Comparison of ENCODE assay signal across 14 cellular contexts in genomic region chr12:75878382-75878720, GRCh38.
DNase-seq lines count a peak whose midpoint lies in the region; ATAC-seq, FAIRE-seq and TF ChIP-seq lines count a peak whose summit lies in the region.
"Had no signal": no experiment of that assay in that cellular context is flagged by ENCODE, and none has a peak within 500 bp of the region (broad histone marks: within the 10 kb centered on the region; RNA-seq: fewer than 3 reads in every experiment).

No MANE protein-coding gene starts in this region.

- peaks cover 4% of the 10 kb centered on the region for H3K9me1 ChIP-seq in IMR-90 (ENCODE audit: insufficient read depth, low read length)

- H3K27ac ChIP-seq in IMR-90 (ENCODE audit: insufficient read depth, low read length), result peak overlapping the region; percentile 95
- H3K27ac ChIP-seq: PC-9 had no signal

- peak overlapping the region; percentile 81 for H3K4ac ChIP-seq in IMR-90 (ENCODE audit: low read depth, low read length)

- ATAC-seq in IMR-90 (ENCODE audit: low read depth) (peak; percentile 60), sciatic nerve (peak; percentile 80), HG03439 (IDR thresholded peaks at IDR 0.05; ENCODE audit: unreplicated experiment) (no peak), HG03108 (IDR thresholded peaks at IDR 0.05; ENCODE audit: unreplicated experiment) (no peak)
- ATAC-seq: natural killer cell treated with Interleukin-12 subunit alpha and Interleukin-12 subunit beta and Interleukin-15 and Interleukin-18, amount 100 ng/mL, for 72 hours had no signal

- peak overlapping the region; percentile 72 for H4K91ac ChIP-seq in IMR-90 (ENCODE audit: insufficient read depth, low read depth, low read length)

- peak overlapping the region; percentile 74; the same call in 1 of the 2 replicates for H3K9ac ChIP-seq in IMR-90 (ENCODE audit: low read depth, low read length)

- no TSS peak for BruUV-seq in IMR-90 (replicated peaks; lab: Mats Ljungman, UMichigan)

- 0 out of 2 replicates have a peak, but pooled peaks have one; percentile 7 for TF ChIP-seq RAD21 in IMR-90 (IDR thresholded peaks at IDR 0.05; ENCODE audit: low read length)

- peak overlapping the region; percentile 52 to 80 for H4K8ac ChIP-seq in IMR-90 (ENCODE audit: low read depth in 2 of 2, low read length in 2 of 2)

- TF ChIP-seq POLR2A in IMR-90 (IDR thresholded peaks at IDR 0.05; ENCODE audit: low read depth, low read length), result no peak

- peak overlapping the region; percentile 71 for H2BK5ac ChIP-seq in IMR-90 (ENCODE audit: low read depth, low read length, poor library complexity, severe bottlenecking)

- H3K79me1 ChIP-seq in IMR-90 (ENCODE audit: low read depth in 1 of 2, low read length in 2 of 2), result no peaks in the 10 kb centered on the region

- in situ Hi-C loops in IMR-90 (cut with MboI; ENCODE audit: low sequenced_read_pairs), result no loop called here

- peak overlapping the region; percentile 87 for H3K18ac ChIP-seq in IMR-90 (ENCODE audit: low read depth, low read length)

- no peaks in the 10 kb centered on the region for H4K20me1 ChIP-seq in IMR-90 (ENCODE audit: insufficient read depth, low read length)

- peaks cover 7% of the 10 kb centered on the region for H3K4me1 ChIP-seq in IMR-90 (ENCODE audit: control insufficient read depth, insufficient read depth, low read length)

- no peaks in the 10 kb centered on the region for H3K27me3 ChIP-seq in IMR-90 (ENCODE audit: control insufficient read depth, insufficient read depth, low read length)
- H3K27me3 ChIP-seq in bronchial epithelial cell (ENCODE audit: control insufficient read depth, insufficient read depth, low read length), result no peaks in the 10 kb centered on the region

- DNase-seq in IMR-90 (peak; percentile 93), bronchial epithelial cell (ENCODE audit: low read depth) (peak; percentile 94), kidney glomerular epithelial cell (lab: John Stamatoyannopoulos, UW) (peak; percentile 8), sciatic nerve (ENCODE audit: low spot score) (no peak), NCI-H2171 (lab: John Stamatoyannopoulos, UW) (no peak), NCI-H510A (lab: John Stamatoyannopoulos, UW) (no peak)
- DNase-seq: activated naive CD4-positive, alpha-beta T cell treated with Interleukin-2 at 50 U/mL for 16 hours; CD4-positive, alpha-beta T cell; Kasumi-1; PC-9; stimulated activated naive CD4-positive, alpha-beta T cell had no signal

- H2BK120ac ChIP-seq in IMR-90 (ENCODE audit: low read depth, low read length), result peak overlapping the region; percentile 99

- FAIRE-seq in bronchial epithelial cell (lab: Jason Lieb, UNC), result no peak

- peak overlapping the region; percentile 91 for H2BK15ac ChIP-seq in IMR-90 (ENCODE audit: low read depth, low read length)

- H2AK9ac ChIP-seq in IMR-90 (replicated peaks; ENCODE audit: low read depth, low read length, poor library complexity), result no peak overlapping the region

- H2BK20ac ChIP-seq in IMR-90 (ENCODE audit: low read depth, low read length), result peak overlapping the region; percentile 76

- peak overlapping the region; percentile 64 for H3K23ac ChIP-seq in IMR-90 (ENCODE audit: low read depth, low read length)

- 29% methylated on average over 1 of the region's 5 CpGs; no CpG with 5 or more reads in 1 of the 2 experiments for WGBS in IMR-90 (ENCODE audit: extremely low coverage in 2 of 2, insufficient read length in 1 of 2), 2 experiments

- H2AFZ ChIP-seq in IMR-90 (replicated peaks; ENCODE audit: low read length, poor library complexity), result peak overlapping the region; percentile 79
- H2AFZ ChIP-seq: PC-9 had no signal

- intact Hi-C loops in IMR-90 (cut with micrococcal nuclease) (loop anchor here (5.0 to 10.0 kb wide), 2 partner anchors 99 to 124 kb away; no protein-coding TSS in a partner anchor), sciatic nerve (cut with DNase I) (no loop called here)

- dilution Hi-C loops in IMR-90 (cut with HindIII; ENCODE audit: low sequenced_read_pairs, unreplicated experiment), result no loop called here

- TF ChIP-seq CTCF in IMR-90 (conservative IDR thresholded peaks at IDR 0.05; ENCODE audit: low read depth, low read length), result no peak
- no peak for TF ChIP-seq CTCF in bronchial epithelial cell (IDR thresholded peaks at IDR 0.05; ENCODE audit: insufficient read depth, low read length, severe bottlenecking)

- H3K9me3 ChIP-seq in IMR-90 (ENCODE audit: control insufficient read depth, insufficient read depth, low read length), result no peaks in the 10 kb centered on the region

- H4K5ac ChIP-seq in IMR-90 (ENCODE audit: low read depth, low read length), result peak overlapping the region; percentile 70; the same call in 1 of the 2 replicates

- CTCF ChIA-PET in IMR-90 (lab: Yijun Ruan, JAX), result interaction anchor here (1.5 kb wide), 1 partner anchor 12 kb away, joined by 3 read pairs; no protein-coding TSS in a partner anchor

- no peak overlapping the region for H3K4me3 ChIP-seq in IMR-90 (ENCODE audit: insufficient read depth, low read depth, low read length)
- H3K4me3 ChIP-seq in bronchial epithelial cell (ENCODE audit: low read depth, low read length), result no peak overlapping the region
- H3K4me3 ChIP-seq: PC-9 had no signal

- H3K36me3 ChIP-seq in IMR-90 (ENCODE audit: control insufficient read depth, insufficient read depth, low read length) (no peaks in the 10 kb centered on the region), bronchial epithelial cell (ENCODE audit: control insufficient read depth, insufficient read depth, low read length) (no peaks in the 10 kb centered on the region)

- POLR2A ChIA-PET in IMR-90 (lab: Charles Lee; ENCODE audit: unreplicated experiment), result interaction anchor here (0.6 to 0.7 kb wide), 2 partner anchors 52 to 144 kb away, joined by 3 read pairs; no protein-coding TSS in a partner anchor

- H3K14ac ChIP-seq in IMR-90 (replicated peaks; ENCODE audit: low read depth, low read length), result peak overlapping the region; percentile 78

- peak overlapping the region; percentile 63 for H3K4me2 ChIP-seq in IMR-90 (ENCODE audit: low read depth, low read length)
- H3K4me2 ChIP-seq: PC-9 had no signal

- H2AK5ac ChIP-seq in IMR-90 (ENCODE audit: low read depth, low read length), result peak overlapping the region; percentile 52; the same call in 1 of the 2 replicates

- H3K56ac ChIP-seq in IMR-90 (ENCODE audit: extremely low read depth, insufficient read depth, low read length), result peak overlapping the region; percentile 69

TF ChIP-seq in IMR-90, 13 proteins besides CTCF, POLR2A, EP300 and RAD21:
- TF ChIP-seq FOS (IDR thresholded peaks at IDR 0.05; ENCODE audit: low read depth, low read length), result 0 out of 2 replicates have a peak, but pooled peaks have one; percentile 9
- TF ChIP-seq MXI1 (IDR thresholded peaks at IDR 0.05; ENCODE audit: borderline replicate concordance, low read depth, low read length), result no peak
- TF ChIP-seq CEBPB (IDR thresholded peaks at IDR 0.05; ENCODE audit: low read depth, low read length), result peak; percentile 59

Comparison
In these comparisons a context has a peak if more than half of its experiments do, and no peak if none do; other contexts are left out.
1. ATAC-seq: peak in IMR-90 (single experiment) and sciatic nerve (single experiment); none in HG03439 (single experiment) and HG03108 (single experiment).
2. DNase-seq: peak in IMR-90 (single experiment), bronchial epithelial cell (single experiment) and kidney glomerular epithelial cell (single experiment); none in sciatic nerve (single experiment), NCI-H2171 (single experiment) and NCI-H510A (single experiment).